ENCODE assay signal across 8 cellular contexts in the genomic region with DNA sequence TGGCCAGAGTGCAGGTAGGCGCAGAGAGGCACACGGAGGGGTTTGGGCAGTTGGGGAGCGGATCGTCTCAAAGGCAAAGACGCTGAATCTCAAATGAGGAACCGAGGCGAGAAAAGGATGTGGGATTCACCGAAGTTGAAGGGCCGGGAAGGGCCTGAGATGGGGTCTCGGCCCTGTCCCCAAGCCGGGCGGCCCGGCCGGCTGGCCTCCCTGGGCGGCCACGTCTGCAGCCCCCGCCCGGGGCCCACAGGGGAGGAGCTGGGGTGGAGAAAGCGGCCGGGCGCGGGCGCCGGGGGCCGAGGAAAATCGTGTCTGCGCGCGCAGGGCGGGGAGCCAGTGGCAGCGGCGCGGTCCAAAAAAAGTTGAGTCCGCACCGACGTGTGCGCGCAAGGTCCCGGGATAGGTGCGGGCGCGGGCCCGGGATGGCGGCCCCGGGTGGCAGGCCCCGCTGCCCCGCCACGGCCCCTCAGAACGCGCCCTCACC. TPM values are rescaled to one million over a fixed set of nuclear protein-coding genes. Genes with fewer than 3 reads are reported as not detected.
DNase-seq lines count a peak whose midpoint lies in the region; ATAC-seq and TF ChIP-seq lines count a peak whose summit lies in the region.

No MANE protein-coding gene starts in this region.

- POLR2A ChIA-PET in CD4-positive, alpha-beta memory T cell (lab: Charles Lee; ENCODE audit: partially characterized antibody): interaction anchor here (0.8 to 4.7 kb wide), 6 partner anchors 19 to 54 kb away, joined by 3 to 49 read pairs (median 4); a partner anchor contains a TSS
- POLR2A ChIA-PET in activated B cell treated with CpG ODN at 0.5 μM for 24 hours (lab: Charles Lee): interaction anchor here (0.7 to 3.0 kb wide), 3 partner anchors 26 to 162 kb away, joined by 3 to 25 read pairs (median 3); a partner anchor contains a TSS

- intact Hi-C loops in CD4-positive, alpha-beta memory T cell (cut with micrococcal nuclease): loop anchor here (2.0 kb wide), 1 partner anchor 31 kb away; a partner anchor contains a TSS
- intact Hi-C loops in activated B cell treated with CpG ODN at 0.5 μM for 24 hours (cut with micrococcal nuclease) (loop anchor here (1.0 to 2.0 kb wide), 7 partner anchors 17 to 162 kb away; a partner anchor contains a TSS), vagina (cut with DNase I) (no loop called here)

- peaks cover under 1 to 9% of the 10 kb centered on the region in 2 donors for H3K36me3 Mint-ChIP-seq in CD4-positive, alpha-beta memory T cell
- H3K36me3 Mint-ChIP-seq in activated B cell treated with CpG ODN at 0.5 μM for 24 hours (ENCODE audit: low read depth): peaks cover 4% of the 10 kb centered on the region

- H3K4me1 Mint-ChIP-seq in CD4-positive, alpha-beta memory T cell: peaks cover 12 to 39% (median 19%) of the 10 kb centered on the region in 4 donors
- peaks cover 28% of the 10 kb centered on the region for H3K4me1 Mint-ChIP-seq in activated B cell treated with CpG ODN at 0.5 μM for 24 hours

- H3K9ac ChIP-seq in muscle layer of colon (ENCODE audit: low read length): peak overlapping the region; percentile 98

- no peaks in the 10 kb centered on the region for H3K36me3 ChIP-seq in CD4-positive, alpha-beta memory T cell (ENCODE audit: insufficient read depth, low read length)
- H3K36me3 ChIP-seq in muscle layer of colon (ENCODE audit: insufficient read depth, low read length) (peaks cover 5% of the 10 kb centered on the region), vagina (peaks cover 0 to 4% of the 10 kb centered on the region in 2 donors)

- CTCF ChIA-PET in CD4-positive, alpha-beta memory T cell (lab: Charles Lee; ENCODE audit: partially characterized antibody): interaction anchor here (1.1 kb wide), 1 partner anchor 26 kb away, joined by 3 read pairs; no protein-coding TSS in a partner anchor
- CTCF ChIA-PET in activated B cell treated with CpG ODN at 0.5 μM for 24 hours (lab: Charles Lee): interaction anchor here (0.6 to 1.8 kb wide), 2 partner anchors 73 to 166 kb away, joined by 3 to 5 read pairs; no protein-coding TSS in a partner anchor

- TF ChIP-seq POLR2A in vagina (IDR thresholded peaks at IDR 0.05): no peak

- peak overlapping the region; percentile 68 to 97 (median 94) for H3K27ac Mint-ChIP-seq in CD4-positive, alpha-beta memory T cell
- H3K27ac Mint-ChIP-seq in activated B cell treated with CpG ODN at 0.5 μM for 24 hours: peak overlapping the region; percentile 80

- TF ChIP-seq CTCF in GM20000 (IDR thresholded peaks at IDR 0.05; ENCODE audit: extremely low read depth, missing control alignments) (no peak), activated B cell treated with CpG ODN at 0.5 μM for 24 hours (IDR thresholded peaks at IDR 0.05) (no peak), epithelial cell of esophagus (IDR thresholded peaks at IDR 0.05; ENCODE audit: insufficient read depth, low read depth, low read length, missing control alignments) (no peak), vagina (IDR thresholded peaks at IDR 0.05) (no peak)

- peak overlapping the region; percentile 24 to 91 for H3K4me3 ChIP-seq in CD4-positive, alpha-beta memory T cell (ENCODE audit: low read length in 2 of 2)
- H3K4me3 ChIP-seq in epithelial cell of esophagus (ENCODE audit: low read length) (peak overlapping the region; percentile 82), muscle layer of colon (ENCODE audit: low read depth in 1 of 2, low read length in 2 of 2) (peak overlapping the region; percentile 97 to 98), vagina (peak overlapping the region; percentile 81 to 91)

- H3K27me3 ChIP-seq in CD4-positive, alpha-beta memory T cell (ENCODE audit: insufficient read depth, low read length): no peaks in the 10 kb centered on the region
- H3K27me3 ChIP-seq in muscle layer of colon (ENCODE audit: control insufficient read depth in 1 of 2, insufficient read depth in 2 of 2, low read length in 2 of 2) (no peaks in the 10 kb centered on the region), vagina (no peaks in the 10 kb centered on the region)

- no peaks in the 10 kb centered on the region for H3K27me3 Mint-ChIP-seq in CD4-positive, alpha-beta memory T cell
- no peaks in the 10 kb centered on the region for H3K27me3 Mint-ChIP-seq in activated B cell treated with CpG ODN at 0.5 μM for 24 hours

- H3K9me3 Mint-ChIP-seq in CD4-positive, alpha-beta memory T cell: no peaks in the 10 kb centered on the region
- H3K9me3 Mint-ChIP-seq in activated B cell treated with CpG ODN at 0.5 μM for 24 hours: no peaks in the 10 kb centered on the region

- H3K4me3 Mint-ChIP-seq in CD4-positive, alpha-beta memory T cell: peak overlapping the region; percentile 88 to 98 (median 96)
- H3K4me3 Mint-ChIP-seq in activated B cell treated with CpG ODN at 0.5 μM for 24 hours: peak overlapping the region; percentile 96

- peaks cover 17% of the 10 kb centered on the region for H3K4me1 ChIP-seq in CD4-positive, alpha-beta memory T cell (ENCODE audit: insufficient read depth, low read length)
- peaks cover 45% of the 10 kb centered on the region for H3K4me1 ChIP-seq in muscle layer of colon (ENCODE audit: insufficient read depth, low read length)
- peaks cover 59% of the 10 kb centered on the region for H3K4me1 ChIP-seq in vagina

- ATAC-seq in HG03565 (IDR thresholded peaks at IDR 0.05; ENCODE audit: unreplicated experiment) (peak; percentile 18), activated B cell treated with CpG ODN at 0.5 μM for 24 hours (ENCODE audit: low read depth) (peak; percentile 12)

- H3K9me3 ChIP-seq in CD4-positive, alpha-beta memory T cell (ENCODE audit: control insufficient read depth in 1 of 2, low read length in 2 of 2): no peaks in the 10 kb centered on the region
- H3K9me3 ChIP-seq in muscle layer of colon (ENCODE audit: low read length) (no peaks in the 10 kb centered on the region), vagina (no peaks in the 10 kb centered on the region)

- H3K27ac ChIP-seq in CD4-positive, alpha-beta memory T cell (ENCODE audit: low read depth, low read length): peak overlapping the region; percentile 63
- peak overlapping the region; percentile 87 for H3K27ac ChIP-seq in muscle layer of colon (ENCODE audit: low read depth, low read length)
- H3K27ac ChIP-seq in vagina: peak overlapping the region; percentile 89

- peak in 2 of 5 donors; percentile 12 to 22 for DNase-seq in CD4-positive, alpha-beta memory T cell
- DNase-seq in GM20000 (ENCODE audit: low spot score) (peak; percentile 79), activated B cell treated with CpG ODN at 0.5 μM for 24 hours (peak; percentile 44), epithelial cell of esophagus (ENCODE audit: low read depth) (peak; percentile 21), vagina (ENCODE audit: extremely low spot score in 2 of 2) (no peak), cerebellum (ENCODE audit: low spot score) (no peak)

RNA-seq across cellular contexts. Expression of a gene that starts 0.4 kb away (rescaled TPM):
- 10 to 100 TPM; 33.2 to 33.5 TPM for total RNA-seq in CD4-positive, alpha-beta memory T cell
- 1 to 10 TPM; 4.0 to 5.1 TPM for polyA plus RNA-seq in CD4-positive, alpha-beta memory T cell
- total RNA-seq in activated B cell treated with CpG ODN at 0.5 μM for 24 hours: 24.6 and 37.9 TPM in 2 replicates
- 43.2 TPM for total RNA-seq in vagina
- total RNA-seq in cerebellum: 44.6 TPM

RNA-seq across cellular contexts. Expression of a gene that starts 12.3 kb away (rescaled TPM):
- total RNA-seq in CD4-positive, alpha-beta memory T cell: 1 to 10 TPM in 1 of 2 experiments, under 1 TPM in 1; 0.91 to 1.2 TPM
- polyA plus RNA-seq in CD4-positive, alpha-beta memory T cell: not detected
- total RNA-seq in activated B cell treated with CpG ODN at 0.5 μM for 24 hours (0.29 and 0.38 TPM in 2 replicates), vagina (not detected), cerebellum (not detected)

RNA-seq across cellular contexts. Expression of a gene that starts 24.1 kb away (rescaled TPM):
- total RNA-seq in CD4-positive, alpha-beta memory T cell: 10 to 100 TPM; 18.2 to 20.3 TPM
- 1 to 10 TPM in 1 of 2 donors, not detected in 1; 1.9 TPM for polyA plus RNA-seq in CD4-positive, alpha-beta memory T cell
- total RNA-seq in activated B cell treated with CpG ODN at 0.5 μM for 24 hours: 15.8 and 17.0 TPM in 2 replicates
- total RNA-seq in vagina: 33.4 TPM
- total RNA-seq in cerebellum: 23.2 TPM

RNA-seq across cellular contexts. Expression of a gene that starts 31.3 kb away (rescaled TPM):
- 100 to 1,000 TPM; 106 to 119 TPM for total RNA-seq in CD4-positive, alpha-beta memory T cell
- 10 to 100 TPM; 46.9 to 58.8 TPM for polyA plus RNA-seq in CD4-positive, alpha-beta memory T cell
- total RNA-seq in activated B cell treated with CpG ODN at 0.5 μM for 24 hours: 10.5 and 13.8 TPM in 2 replicates
- 2.0 TPM for total RNA-seq in vagina
- 0.73 TPM for total RNA-seq in cerebellum

RNA-seq across cellular contexts. Expression of a gene that starts 31.3 kb away (rescaled TPM):
- 100 to 1,000 TPM; 147 to 152 TPM for total RNA-seq in CD4-positive, alpha-beta memory T cell
- 100 to 1,000 TPM; 461 to 777 TPM for polyA plus RNA-seq in CD4-positive, alpha-beta memory T cell
- total RNA-seq in activated B cell treated with CpG ODN at 0.5 μM for 24 hours (202 and 232 TPM in 2 replicates), vagina (45.2 TPM), cerebellum (11.2 TPM)

Comparison
In these comparisons a context has a peak if more than half of its experiments do, and no peak if none do; other contexts are left out.
1. DNase-seq: peak in GM20000 (single experiment), activated B cell treated with CpG ODN at 0.5 μM for 24 hours (single experiment) and epithelial cell of esophagus (single experiment); none in vagina (0 of 2) and cerebellum (single experiment).
2. Peak in every context shown above with its lines, with median percentiles within 50 percentile points of each other: H3K27ac ChIP-seq and H3K4me3 ChIP-seq.